Comparison of ENCODE assay signal across 8 cellular contexts in the genomic region with DNA sequence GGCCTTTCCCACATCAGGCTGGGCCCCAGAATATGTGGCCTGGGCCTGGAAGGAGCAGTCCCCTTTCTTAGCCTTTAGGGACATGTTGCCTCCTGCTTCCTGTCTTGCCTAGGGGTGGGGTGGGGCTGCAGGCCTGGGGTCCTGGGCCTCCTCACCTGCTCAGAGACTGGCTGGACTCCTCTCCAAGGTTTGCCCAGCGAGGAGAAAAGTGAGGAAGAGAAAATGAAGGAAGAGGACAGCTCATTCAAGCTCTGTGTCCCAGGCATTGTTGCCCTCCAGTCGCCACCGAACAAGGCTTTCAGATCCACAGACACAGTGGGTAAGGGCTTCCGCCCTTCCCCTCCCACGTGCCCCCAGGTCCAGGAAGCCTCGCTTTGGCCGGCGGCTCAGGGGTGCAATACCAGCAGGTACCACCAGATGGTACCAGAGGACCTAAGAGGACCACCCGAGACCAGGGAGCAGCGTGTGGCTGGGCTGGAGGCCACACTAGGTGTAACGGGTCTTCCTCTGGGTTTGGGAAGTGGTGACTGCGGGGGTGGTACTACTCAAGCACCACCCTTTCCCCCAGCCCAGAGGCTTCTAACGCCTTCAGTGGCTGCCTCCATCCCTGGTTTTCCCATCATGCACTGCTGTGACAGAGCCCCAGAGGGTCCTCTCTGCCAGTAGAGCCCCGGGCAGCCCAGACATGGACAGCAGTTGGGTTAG. TPM values are rescaled to one million over a fixed set of nuclear protein-coding genes. Genes with fewer than 3 reads are reported as not detected.
DNase-seq lines count a peak whose midpoint lies in the region; ATAC-seq and TF ChIP-seq lines count a peak whose summit lies in the region.

No MANE protein-coding gene starts in this region.

- H3K4me3 ChIP-seq in ACC112 (ENCODE audit: low read depth, low read length), result no peak overlapping the region
- no peak overlapping the region for H3K4me3 ChIP-seq in effector memory CD4-positive, alpha-beta T cell (ENCODE audit: insufficient read depth, low read depth, low read length, poor library complexity, severe bottlenecking)

- H3K27ac ChIP-seq in ACC112 (ENCODE audit: low read depth, low read length), result no peak overlapping the region
- peak overlapping the region; percentile 30 for H3K27ac ChIP-seq in effector memory CD4-positive, alpha-beta T cell (ENCODE audit: insufficient read depth, low read length, poor library complexity, severe bottlenecking)

- no peaks in the 10 kb centered on the region for H3K9me3 ChIP-seq in effector memory CD4-positive, alpha-beta T cell (ENCODE audit: control insufficient read depth, low read length)

- H3K4me1 Mint-ChIP-seq in mesothelial cell of epicardium, result peaks cover 7% of the 10 kb centered on the region

- H3K36me3 Mint-ChIP-seq in mesothelial cell of epicardium, result no peaks in the 10 kb centered on the region

- H3K27me3 ChIP-seq in ACC112 (ENCODE audit: insufficient read depth, low read length), result no peaks in the 10 kb centered on the region
- no peaks in the 10 kb centered on the region for H3K27me3 ChIP-seq in effector memory CD4-positive, alpha-beta T cell (replicated peaks; ENCODE audit: control insufficient read depth, insufficient read depth, low read length, poor library complexity, severe bottlenecking)

- H3K27me3 Mint-ChIP-seq in mesothelial cell of epicardium (ENCODE audit: low read depth), result no peaks in the 10 kb centered on the region

- DNase-seq in NK-92 (lab: John Stamatoyannopoulos, UW; ENCODE audit: unreplicated experiment) (peak; percentile 27), mesothelial cell of epicardium (ENCODE audit: low spot score in 2 of 2, unreplicated experiment in 2 of 2) (peak; percentile 53 to 85)
- peak; percentile 72 to 82 for DNase-seq in activated CD8-positive, alpha-beta memory T cell treated with anti-CD3 and anti-CD28 coated beads for 4 hours (ENCODE audit: low read depth in 2 of 2)
- DNase-seq in effector memory CD4-positive, alpha-beta T cell, result peak; percentile 77 to 80 (median 79)
- DNase-seq in stimulated activated CD8-positive, alpha-beta memory T cell treated with anti-CD3 and anti-CD28 coated beads, Interleukin-4, amount 100 ng/mL, for 24 hours (ENCODE audit: low read depth), result peak; percentile 85

- H3K36me3 ChIP-seq in ACC112 (ENCODE audit: insufficient read depth, low read length), result no peaks in the 10 kb centered on the region
- H3K36me3 ChIP-seq in effector memory CD4-positive, alpha-beta T cell (ENCODE audit: control insufficient read depth, insufficient read depth, low read length), result no peaks in the 10 kb centered on the region

- H3K79me2 ChIP-seq in ACC112 (ENCODE audit: control insufficient read depth, insufficient read depth, low read length, unreplicated experiment), result no peaks in the 10 kb centered on the region

- no peaks in the 10 kb centered on the region for H3K9me3 Mint-ChIP-seq in mesothelial cell of epicardium

- peaks cover 13% of the 10 kb centered on the region for H3K4me1 ChIP-seq in ACC112 (ENCODE audit: control insufficient read depth, insufficient read depth, low read length, unreplicated experiment)
- peaks cover 11% of the 10 kb centered on the region for H3K4me1 ChIP-seq in effector memory CD4-positive, alpha-beta T cell (ENCODE audit: control insufficient read depth, insufficient read depth, low read length, poor library complexity, severe bottlenecking)

- H3K4me3 Mint-ChIP-seq in mesothelial cell of epicardium, result peak overlapping the region; percentile 37

- ATAC-seq in GM18517 (IDR thresholded peaks at IDR 0.05; ENCODE audit: unreplicated experiment), result peak; percentile 45
- ATAC-seq in HG03565 (IDR thresholded peaks at IDR 0.05; ENCODE audit: unreplicated experiment), result peak; percentile 58

- H3K27ac Mint-ChIP-seq in mesothelial cell of epicardium, result no peak overlapping the region

- H2AFZ ChIP-seq in ACC112 (ENCODE audit: low read length, unreplicated experiment), result peak overlapping the region; percentile 36

- TF ChIP-seq CTCF in mesothelial cell of epicardium (IDR thresholded peaks at IDR 0.05; ENCODE audit: unreplicated experiment), result peak; percentile 91

RNA-seq across cellular contexts. Expression of gene BAK1, which starts 5.5 kb away (rescaled TPM):
- 14.0 to 15.1 TPM (median 15.0 TPM) in 3 replicates for total RNA-seq in mesothelial cell of epicardium

RNA-seq across cellular contexts. Expression of gene ITPR3, which starts 35.6 kb away (rescaled TPM):
- 6.3 to 6.4 TPM (median 6.4 TPM) in 3 replicates for total RNA-seq in mesothelial cell of epicardium

Comparison
In these comparisons a context has a peak if more than half of its experiments do, and no peak if none do; other contexts are left out.
1. DNase-seq: peak in every context shown above with its lines; median percentile 85 in stimulated activated CD8-positive, alpha-beta memory T cell treated with anti-CD3 and anti-CD28 coated beads, Interleukin-4, amount 100 ng/mL, for 24 hours; 79 in effector memory CD4-positive, alpha-beta T cell; 77 in activated CD8-positive, alpha-beta memory T cell treated with anti-CD3 and anti-CD28 coated beads for 4 hours; 69 in mesothelial cell of epicardium; 27 in NK-92.